18 cellular contexts compared by ENCODE assay signal in the genomic region with DNA sequence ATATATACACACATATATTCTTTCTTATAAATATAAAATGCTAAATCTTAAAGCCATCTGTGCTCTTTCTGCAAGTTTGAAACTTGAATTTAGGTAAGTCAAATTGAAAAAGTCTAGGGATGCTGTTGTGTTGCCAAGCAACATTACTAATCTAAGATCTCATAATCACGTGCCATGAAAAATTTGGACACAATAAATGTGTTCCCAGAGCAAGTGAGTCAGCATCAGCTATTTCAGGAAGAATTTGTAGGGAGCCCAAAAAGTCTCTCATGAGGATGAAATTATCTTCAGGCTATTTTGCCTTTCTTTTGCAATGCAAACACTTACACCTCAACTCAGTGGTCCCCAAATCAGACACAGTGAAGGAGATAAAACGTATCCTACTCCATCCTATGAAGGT. TPM values are rescaled to one million over a fixed set of nuclear protein-coding genes. Genes with fewer than 3 reads are reported as not detected.
DNase-seq lines count a peak whose midpoint lies in the region; ATAC-seq, FAIRE-seq and TF ChIP-seq lines count a peak whose summit lies in the region.
"Had no signal": no experiment of that assay in that cellular context is flagged by ENCODE, and none has a peak within 500 bp of the region (broad histone marks: within the 10 kb centered on the region; RNA-seq: fewer than 3 reads in every experiment).

No MANE protein-coding gene starts in this region.

- no peak overlapping the region for H3K9ac ChIP-seq in endothelial cell of umbilical vein (replicated peaks; ENCODE audit: extremely low read depth, insufficient read depth, low read length)
- H3K9ac ChIP-seq: BLaER1 treated with 17β-estradiol and CSF1 and Interleukin-3, amounts not matched to agents 10 nM and 100 nM had no signal

- TF ChIP-seq POLR2A in endothelial cell of umbilical vein (IDR thresholded peaks at IDR 0.05; ENCODE audit: low read depth, low read length) = no peak

- H3K36me3 ChIP-seq in endothelial cell of umbilical vein (ENCODE audit: control insufficient read depth in 2 of 2, extremely low read depth in 1 of 2, insufficient read depth in 2 of 2, low read length in 2 of 2) = no peaks in the 10 kb centered on the region
- H3K36me3 ChIP-seq: BLaER1 treated with 17β-estradiol and CSF1 and Interleukin-3, amounts not matched to agents 10 nM and 100 nM; tibial nerve had no signal

- H3K27ac Mint-ChIP-seq in nephron progenitor cell = peak overlapping the region; percentile 30
- H3K27ac Mint-ChIP-seq: activated CD8-positive, alpha-beta memory T cell treated with anti-CD3 and anti-CD28 coated beads, Interleukin-2, amount 10 ng/mL, durations not matched to agents 7 days and 5 days had no signal

- BruUV-seq in endothelial cell of umbilical vein (replicated peaks; lab: Mats Ljungman, UMichigan) = no TSS peak

- dilution Hi-C loops in endothelial cell of umbilical vein (cut with MboI; ENCODE audit: extremely low pct_ligation_motif_present, low sequenced_read_pairs) = no loop called here

- FAIRE-seq in endothelial cell of umbilical vein (lab: Jason Lieb, UNC) = no peak
- FAIRE-seq: colon had no signal

- peaks cover 38% of the 10 kb centered on the region for H3K4me1 ChIP-seq in endothelial cell of umbilical vein (ENCODE audit: control insufficient read depth, extremely low read depth, insufficient read depth, low read length)

- no peaks in the 10 kb centered on the region for H3K36me3 Mint-ChIP-seq in nephron progenitor cell (ENCODE audit: low read depth)
- H3K36me3 Mint-ChIP-seq: activated CD8-positive, alpha-beta memory T cell treated with anti-CD3 and anti-CD28 coated beads, Interleukin-2, amount 10 ng/mL, durations not matched to agents 7 days and 5 days had no signal

- H3K27me3 ChIP-seq in endothelial cell of umbilical vein (ENCODE audit: control insufficient read depth in 2 of 2, insufficient read depth in 2 of 2, low read length in 2 of 2) = no peaks in the 10 kb centered on the region
- H3K27me3 ChIP-seq: BLaER1 treated with 17β-estradiol and CSF1 and Interleukin-3, amounts not matched to agents 10 nM and 100 nM; tibial nerve had no signal

- peak; percentile 52 for DNase-seq in AG09319 (ENCODE audit: extremely low read depth, low read depth)
- peak; percentile 64 for DNase-seq in M059J (ENCODE audit: low read depth)
- no peak for DNase-seq in endothelial cell of umbilical vein (ENCODE audit: low read depth, low spot score)
- no peak for DNase-seq in nephron progenitor cell
- no peak for DNase-seq in NCI-H2227 treated with DMSO at 0.1 percent for 48 hours (lab: John Stamatoyannopoulos, UW)
- DNase-seq in posterior vena cava (ENCODE audit: low spot score) = no peak
- DNase-seq: activated CD8-positive, alpha-beta memory T cell treated with anti-CD3 and anti-CD28 coated beads, Interleukin-2, amount 10 ng/mL, durations not matched to agents 7 days and 5 days; DMS79 treated with DMSO at 0.1 percent for 48 hours; NCI-H1417; NCI-H446 treated with DMSO at 0.1 percent for 48 hours had no signal

- H3K4me3 Mint-ChIP-seq in nephron progenitor cell = no peak overlapping the region
- H3K4me3 Mint-ChIP-seq: activated CD8-positive, alpha-beta memory T cell treated with anti-CD3 and anti-CD28 coated beads, Interleukin-2, amount 10 ng/mL, durations not matched to agents 7 days and 5 days had no signal

- no peaks in the 10 kb centered on the region for H3K79me2 ChIP-seq in endothelial cell of umbilical vein (ENCODE audit: control insufficient read depth, insufficient read depth, low read length)

- H3K9me1 ChIP-seq in endothelial cell of umbilical vein (replicated peaks; ENCODE audit: control insufficient read depth, extremely low read depth, insufficient read depth, low read length) = no peaks in the 10 kb centered on the region

- intact Hi-C loops in endothelial cell of umbilical vein (cut with micrococcal nuclease) = no loop called here
- intact Hi-C loops in posterior vena cava (cut with DNase I) = loop anchor here in 1 of 2 donors (10.0 kb wide), 1 partner anchor 67 kb away; no protein-coding TSS in a partner anchor

- no peaks in the 10 kb centered on the region for H3K4me1 Mint-ChIP-seq in nephron progenitor cell
- H3K4me1 Mint-ChIP-seq: activated CD8-positive, alpha-beta memory T cell treated with anti-CD3 and anti-CD28 coated beads, Interleukin-2, amount 10 ng/mL, durations not matched to agents 7 days and 5 days had no signal

- POLR2A ChIA-PET in endothelial cell of umbilical vein (lab: Charles Lee) = no interaction called here

- H3K4me3 ChIP-seq in endothelial cell of umbilical vein (replicated peaks in 1 of 3; ENCODE audit: insufficient read depth in 1 of 3, low read depth in 1 of 3, low read length in 3 of 3) = no peak overlapping the region
- H3K4me3 ChIP-seq: BLaER1 treated with 17β-estradiol and CSF1 and Interleukin-3, amounts not matched to agents 10 nM and 100 nM; tibial nerve had no signal

- H3K4me2 ChIP-seq in endothelial cell of umbilical vein (ENCODE audit: insufficient read depth, low read length) = peak overlapping the region; percentile 46
- H3K4me2 ChIP-seq: BLaER1 treated with 17β-estradiol and CSF1 and Interleukin-3, amounts not matched to agents 10 nM and 100 nM had no signal

- ATAC-seq in GM21447 (IDR thresholded peaks at IDR 0.05; ENCODE audit: unreplicated experiment) (no peak), HG02588 (IDR thresholded peaks at IDR 0.05; ENCODE audit: unreplicated experiment) (no peak)
- ATAC-seq: activated CD8-positive, alpha-beta memory T cell treated with anti-CD3 and anti-CD28 coated beads, Interleukin-2, amount 10 ng/mL, durations not matched to agents 7 days and 5 days; esophagus mucosa had no signal

- H3K27me3 Mint-ChIP-seq in nephron progenitor cell (ENCODE audit: low read depth, poor library complexity) = no peaks in the 10 kb centered on the region

- CTCF ChIA-PET in endothelial cell of umbilical vein (lab: Charles Lee) = no interaction called here

- H2AFZ ChIP-seq in endothelial cell of umbilical vein (ENCODE audit: low read depth, low read length) = peak overlapping the region; percentile 32

- no peaks in the 10 kb centered on the region for H4K20me1 ChIP-seq in endothelial cell of umbilical vein (replicated peaks; ENCODE audit: control insufficient read depth, extremely low read depth, insufficient read depth, low read length)
- H4K20me1 ChIP-seq: BLaER1 treated with 17β-estradiol and CSF1 and Interleukin-3, amounts not matched to agents 10 nM and 100 nM had no signal

- H3K9me3 ChIP-seq in endothelial cell of umbilical vein (replicated peaks; ENCODE audit: control insufficient read depth, insufficient read depth, low read length) = no peaks in the 10 kb centered on the region
- H3K9me3 ChIP-seq: tibial nerve had no signal

- H3K27ac ChIP-seq in endothelial cell of umbilical vein (ENCODE audit: insufficient read depth, low read depth, low read length) = peak overlapping the region; percentile 65
- H3K27ac ChIP-seq: BLaER1 treated with 17β-estradiol and CSF1 and Interleukin-3, amounts not matched to agents 10 nM and 100 nM had no signal

- TF ChIP-seq CTCF in AG09319 (IDR thresholded peaks at IDR 0.05; ENCODE audit: low read depth, low read length) = no peak
- TF ChIP-seq CTCF in endothelial cell of umbilical vein (IDR thresholded peaks at IDR 0.05; ENCODE audit: extremely low read depth in 1 of 2, insufficient read depth in 1 of 2, low read depth in 1 of 2, low read length in 2 of 2) = no peak
- TF ChIP-seq CTCF in nephron progenitor cell (IDR thresholded peaks at IDR 0.05) = no peak

- no peaks in the 10 kb centered on the region for H3K9me3 Mint-ChIP-seq in nephron progenitor cell

TF ChIP-seq in endothelial cell of umbilical vein, 7 proteins besides CTCF, POLR2A, EP300 and RAD21:
- TF ChIP-seq MYC (IDR thresholded peaks at IDR 0.05; ENCODE audit: low read depth, low read length) (no peak), EZH2 (IDR thresholded peaks at IDR 0.05; ENCODE audit: borderline replicate concordance, low read depth, low read length, severe bottlenecking) (no peak), JUN (IDR thresholded peaks at IDR 0.05; ENCODE audit: borderline replicate concordance, insufficient read depth, insufficient read length, low read depth) (peak; percentile 41)

RNA-seq across cellular contexts. Expression of gene ALDH1A1, which starts 58.5 kb away (rescaled TPM):
- total RNA-seq in M059J (2014; rRNA removed; shearing (Covaris generic)) = 0.07 and 0.71 TPM in 2 replicates
- 220 and 287 TPM in 2 replicates for total RNA-seq in endothelial cell of umbilical vein
- 73.4 and 91.1 TPM in 2 replicates for polyA plus RNA-seq in endothelial cell of umbilical vein
- polyA plus RNA-seq in endothelial cell of umbilical vein (2011; cell fraction: cytosol; rRNA removed) = 125 and 150 TPM in 2 replicates
- polyA plus RNA-seq in endothelial cell of umbilical vein (2011; cell fraction: nucleus; rRNA removed) = 110 and 121 TPM in 2 replicates
- polyA plus RNA-seq in endothelial cell of umbilical vein (2012) = 120 and 220 TPM in 2 replicates
- 138 and 175 TPM in 2 replicates for polyA minus RNA-seq in endothelial cell of umbilical vein
- not detected for polyA minus RNA-seq in endothelial cell of umbilical vein (2011; cell fraction: cytosol; rRNA and poly(A)+ RNA removed)
- 108 and 116 TPM in 2 replicates for polyA minus RNA-seq in endothelial cell of umbilical vein (2011; cell fraction: nucleus; rRNA and poly(A)+ RNA removed)
- total RNA-seq in posterior vena cava = 100 to 1,000 TPM; 185 to 235 TPM
- total RNA-seq: activated CD8-positive, alpha-beta memory T cell treated with anti-CD3 and anti-CD28 coated beads, Interleukin-2, amount 10 ng/mL, durations not matched to agents 7 days and 5 days; OCI-LY7; osteocyte had no signal

Comparison
In these comparisons a context has a peak if more than half of its experiments do, and no peak if none do; other contexts are left out.
1. DNase-seq: peak in AG09319 (single experiment) and M059J (single experiment); none in endothelial cell of umbilical vein (single experiment), nephron progenitor cell (single experiment), NCI-H2227 treated with DMSO at 0.1 percent for 48 hours (single experiment) and posterior vena cava (single experiment).
2. RNA of gene ALDH1A1, which starts 58.5 kb away (total RNA-seq): 220 to 287 TPM in endothelial cell of umbilical vein and 185 to 235 TPM in posterior vena cava; 0.07 to 0.71 TPM in M059J; every median in the first group is over 100 times any median in the second.